8 cellular contexts compared by ENCODE assay signal in the genomic region with DNA sequence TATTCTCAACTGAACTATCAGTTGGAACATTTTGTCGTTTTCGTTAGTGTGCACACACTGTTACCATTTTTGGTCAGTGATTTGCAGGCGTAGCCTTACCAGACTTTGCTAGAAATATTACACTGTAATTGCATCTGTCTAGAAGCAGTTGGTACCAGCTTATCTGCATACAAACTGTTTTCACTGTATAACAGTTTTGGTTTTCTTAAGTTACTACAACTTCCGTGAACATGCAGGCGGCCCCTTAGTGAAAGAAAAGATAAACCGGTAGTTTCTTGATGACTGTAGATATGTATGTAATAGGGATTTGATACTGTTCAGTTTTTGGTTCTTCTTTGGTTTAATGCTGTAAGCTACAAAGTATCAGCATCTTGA. TPM values are rescaled to one million over a fixed set of nuclear protein-coding genes. Genes with fewer than 3 reads are reported as not detected.
DNase-seq lines count a peak whose midpoint lies in the region; ATAC-seq and TF ChIP-seq lines count a peak whose summit lies in the region.

No MANE protein-coding gene starts in this region.

- peaks cover 8 to 16% of the 10 kb centered on the region in 2 donors for H3K4me1 ChIP-seq in lung (ENCODE audit: control insufficient read depth in 2 of 2, insufficient read depth in 2 of 2, low read length in 2 of 2)

- WGBS in lung, 2 donors = 14 to 28% methylated on average over 6 of the region's 6 CpGs

- ATAC-seq in lung (ENCODE audit: insufficient read depth, low FRiP score) (no peak), HG02840 (IDR thresholded peaks at IDR 0.05; ENCODE audit: low FRiP score, unreplicated experiment) (no peak)

- H3K4me3 ChIP-seq in GM06990 (replicated peaks; ENCODE audit: low read depth, low read length) (peak overlapping the region; percentile 94), HL-60 (replicated peaks; ENCODE audit: insufficient read depth, low read length) (peak overlapping the region; percentile 95), astrocyte of the spinal cord (ENCODE audit: low read depth, low read length) (peak overlapping the region; percentile 79), lung (peak overlapping the region; percentile 53)

- H3K27ac ChIP-seq in HL-60 (replicated peaks) = no peak overlapping the region
- H3K27ac ChIP-seq in lung (ENCODE audit: low read depth in 1 of 2, low read length in 1 of 2) = peak overlapping the region in 1 of 2 donors; percentile 100
- H3K27ac ChIP-seq in caudate nucleus (ENCODE audit: low read depth, low read length) = no peak overlapping the region

- H3K36me3 ChIP-seq in GM06990 (ENCODE audit: control insufficient read depth, insufficient read depth, low read length) (no peaks in the 10 kb centered on the region), lung (ENCODE audit: control insufficient read depth in 2 of 2, insufficient read depth in 2 of 2, low read length in 2 of 2) (peaks cover 0 to 3% of the 10 kb centered on the region in 2 donors)

- H3K9me3 ChIP-seq in lung (ENCODE audit: control insufficient read depth in 2 of 2, insufficient read depth in 1 of 2, low read length in 1 of 2) = no peaks in the 10 kb centered on the region

- in situ Hi-C loops in astrocyte of the spinal cord (cut with HindIII; ENCODE audit: low sequenced_read_pairs) = no loop called here

- H3K27me3 ChIP-seq in GM06990 (replicated peaks; ENCODE audit: control insufficient read depth, insufficient read depth, low read length) = no peaks in the 10 kb centered on the region
- H3K27me3 ChIP-seq in HL-60 (ENCODE audit: insufficient read depth, poor library complexity, severe bottlenecking) = no peaks in the 10 kb centered on the region
- no peaks in the 10 kb centered on the region for H3K27me3 ChIP-seq in lung (ENCODE audit: control insufficient read depth, insufficient read depth)

- DNase-seq in GM06990 (ENCODE audit: extremely low read depth, insufficient read length) (no peak), HL-60 (ENCODE audit: low read depth in 1 of 2, low spot score in 1 of 2) (no peak), astrocyte of the spinal cord (ENCODE audit: low read depth, low spot score) (no peak), lung (ENCODE audit: low spot score) (no peak), caudate nucleus (lab: John Stamatoyannopoulos, UW) (no peak), epidermal melanocyte (ENCODE audit: insufficient read length, low spot score) (no peak), globus pallidus (ENCODE audit: low spot score) (no peak)

- TF ChIP-seq CTCF in GM06990 (IDR thresholded peaks at IDR 0.05; ENCODE audit: insufficient read depth, low read length, poor library complexity, severe bottlenecking) (no peak), HL-60 (IDR thresholded peaks at IDR 0.05; ENCODE audit: insufficient read depth, low read length) (no peak), astrocyte of the spinal cord (IDR thresholded peaks at IDR 0.05; ENCODE audit: low read depth, low read length) (no peak), lung (IDR thresholded peaks at IDR 0.05; ENCODE audit: control extremely low read depth, extremely low read depth) (no peak)

RNA-seq across cellular contexts. Expression of a gene that starts 1.3 kb away (rescaled TPM):
- total RNA-seq in lung = 100 to 1,000 TPM; 348 to 412 TPM
- polyA plus RNA-seq in lung = 100 to 1,000 TPM; 313 to 532 TPM

RNA-seq across cellular contexts. Expression of a gene that starts 40.0 kb away (rescaled TPM):
- 1 to 10 TPM; 1.7 to 2.8 TPM for total RNA-seq in lung
- polyA plus RNA-seq in lung = 1 to 10 TPM in 1 of 2 donors, under 1 TPM in 1; 0.65 to 1.9 TPM
